32 cellular contexts compared by ENCODE assay signal in genomic region chr2:215319500-215319899, GRCh38.
"Had no signal": no experiment of that assay in that cellular context is flagged by ENCODE, and none has a peak within 500 bp of the region (broad histone marks: within the 10 kb centered on the region; RNA-seq: fewer than 3 reads in every experiment).

No MANE protein-coding gene starts in this region.

- H3K4me2 ChIP-seq: PC-9 had no signal

- FAIRE-seq: RCC 7860 had no signal

- H3K9me3 ChIP-seq: SJCRH30 had no signal

- H2AFZ ChIP-seq: PC-9 had no signal

- ATAC-seq: Panc1, Right ventricle myocardium inferior, SK-N-SH treated with all-trans-retinoic acid at 6 μM for 48 hours had no signal

- H3K4me1 ChIP-seq: SJCRH30 had no signal

- H3K27ac ChIP-seq: PC-9, RWPE1, SJCRH30, SK-N-MC had no signal

- DNase-seq: Kasumi-1, KG1, MM.1S, MV-4-11, NCI-H1092, NCI-H1105, NCI-H1417 treated with DMSO at 0.1 percent for 48 hours, NCI-H1436 treated with DMSO at 0.1 percent for 48 hours, NCI-H1694 treated with DMSO at 0.1 percent for 48 hours, NCI-H187 treated with DMSO at 0.1 percent for 48 hours, NCI-H2029, NCI-H2081, NCI-H2171 treated with DMSO at 0.1 percent for 48 hours, NCI-H2227 treated with DMSO at 0.1 percent for 48 hours, NCI-H345, NCI-H446, NCI-H510A, NCI-H524, NCI-H526, NCI-H69, NCI-H748 treated with DMSO at 0.1 percent for 48 hours, NCI-H82, PC-9, SHP77, SIG-M5, SJCRH30 had no signal

- H3K4me3 ChIP-seq: PC-9, SJCRH30, SK-N-MC had no signal

- H3K27me3 ChIP-seq: SJCRH30 had no signal
